ENCODE assay signal across 24 cellular contexts in genomic region chr10:132945125-132945893, GRCh38. TPM values are rescaled to one million over a fixed set of nuclear protein-coding genes. Genes with fewer than 3 reads are reported as not detected.
"Had no signal": no experiment of that assay in that cellular context is flagged by ENCODE, and none has a peak within 500 bp of the region (broad histone marks: within the 10 kb centered on the region; RNA-seq: fewer than 3 reads in every experiment).

No MANE protein-coding gene starts in this region.

- H3K4me3 ChIP-seq: esophagus muscularis mucosa, heart right ventricle, left ventricle myocardium inferior, pancreas, psoas muscle, SK-N-MC had no signal

- H3K36me3 ChIP-seq: esophagus muscularis mucosa, heart right ventricle, left ventricle myocardium inferior, pancreas, WERI-Rb-1 had no signal

- DNase-seq: activated CD4-positive, alpha-beta T cell treated with anti-CD3 and anti-CD28 coated beads for 36 hours; activated CD8-positive, alpha-beta memory T cell treated with anti-CD3 and anti-CD28 coated beads, Interleukin-2, amount 10 ng/mL, durations not matched to agents 7 days and 5 days; activated CD8-positive, alpha-beta T cell treated with anti-CD3 and anti-CD28 coated beads, Interleukin-2, amount 10 ng/mL, durations not matched to agents 7 days and 5 days; activated gamma-delta T cell; activated naive CD4-positive, alpha-beta T cell treated with anti-CD3 and anti-CD28 coated beads, Interleukin-2, amount 50 U/mL, for 16 hours; anterior cingulate cortex; dermis blood vessel endothelial cell; effector CD4-positive, alpha-beta T cell; foreskin keratinocyte; heart right ventricle; left ventricle myocardium inferior; mammary epithelial cell; naive B cell; nephron progenitor cell; psoas muscle; stimulated activated CD4-positive, alpha-beta T cell treated with anti-CD3 and anti-CD28 coated beads, Interleukin-4, amount 100 ng/mL, for 1 hour; stimulated activated naive CD8-positive, alpha-beta T cell treated with anti-CD3 and anti-CD28 coated beads, Interleukin-15, amount 100 ng/mL, for 72 hours; substantia nigra; T-helper 9 cell; WERI-Rb-1 had no signal

- H3K27ac ChIP-seq: esophagus muscularis mucosa, foreskin keratinocyte, heart right ventricle, left ventricle myocardium inferior, pancreas, psoas muscle, SK-N-MC, WERI-Rb-1 had no signal

- H3K4me1 ChIP-seq: foreskin keratinocyte had no signal

- H3K9me3 ChIP-seq: esophagus muscularis mucosa, heart right ventricle, left ventricle myocardium inferior, pancreas, psoas muscle had no signal

- H3K27me3 ChIP-seq: pancreas had no signal

- ATAC-seq: activated CD4-positive, alpha-beta T cell treated with anti-CD3 and anti-CD28 coated beads for 36 hours; activated CD8-positive, alpha-beta memory T cell treated with anti-CD3 and anti-CD28 coated beads, Interleukin-2, amount 10 ng/mL, durations not matched to agents 7 days and 5 days; activated CD8-positive, alpha-beta T cell treated with anti-CD3 and anti-CD28 coated beads, Interleukin-2, amount 10 ng/mL, durations not matched to agents 7 days and 5 days; foreskin keratinocyte; heart right ventricle; pancreas; stimulated activated naive CD8-positive, alpha-beta T cell treated with anti-CD3 and anti-CD28 coated beads, Interleukin-15, amount 100 ng/mL, for 72 hours had no signal

RNA-seq across cellular contexts. Expression of gene CFAP46, which starts 2.9 kb away (rescaled TPM):
- total RNA-seq: activated CD8-positive, alpha-beta memory T cell treated with anti-CD3 and anti-CD28 coated beads, Interleukin-2, amount 10 ng/mL, durations not matched to agents 7 days and 5 days; activated CD8-positive, alpha-beta T cell treated with anti-CD3 and anti-CD28 coated beads, Interleukin-2, amount 10 ng/mL, durations not matched to agents 7 days and 5 days; skeletal muscle tissue had no signal
